ENCODE assay signal across 20 cellular contexts in the genomic region with DNA sequence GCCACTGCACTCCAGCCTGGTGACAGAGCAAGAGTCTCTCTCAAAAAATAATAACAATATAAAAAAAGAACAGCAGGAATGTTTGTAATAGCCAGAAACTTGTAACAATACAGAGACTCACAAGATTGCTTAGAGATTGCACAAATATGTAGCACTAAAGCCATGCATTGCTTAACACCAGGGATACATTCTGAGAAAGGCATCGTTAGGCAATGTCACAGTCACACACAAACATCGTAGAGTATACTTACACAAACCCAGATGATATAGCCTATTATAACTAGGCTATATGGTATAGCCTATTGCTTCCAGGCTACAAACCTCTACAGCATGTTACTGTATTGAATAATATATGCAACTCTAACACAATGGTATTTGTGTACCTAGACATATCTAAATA. TPM values are rescaled to one million over a fixed set of nuclear protein-coding genes. Genes with fewer than 3 reads are reported as not detected.
"Had no signal": no experiment of that assay in that cellular context is flagged by ENCODE, and none has a peak within 500 bp of the region (broad histone marks: within the 10 kb centered on the region; RNA-seq: fewer than 3 reads in every experiment).

No MANE protein-coding gene starts in this region.

- H3K4me3 ChIP-seq: gastroesophageal sphincter, prostate gland, thyroid gland had no signal

- H3K27me3 ChIP-seq: gastroesophageal sphincter, thyroid gland had no signal

- H3K9me3 ChIP-seq: gastroesophageal sphincter, prostate gland, thyroid gland had no signal

- H3K27ac ChIP-seq: gastroesophageal sphincter, prostate gland, thyroid gland had no signal

- H3K4me1 ChIP-seq: gastroesophageal sphincter, prostate gland, thyroid gland had no signal

- DNase-seq: activated CD4-positive, alpha-beta memory T cell treated with anti-CD3 and anti-CD28 coated beads, Interleukin-2, amount 10 ng/mL, durations not matched to agents 7 days and 5 days; activated CD4-positive, alpha-beta T cell treated with anti-CD3 and anti-CD28 coated beads, Interleukin-2, amount 10 ng/mL, durations not matched to agents 24 days and 14 days; activated effector memory CD4-positive, alpha-beta T cell treated with Interleukin-2 at 50 U/mL for 16 hours; activated naive CD4-positive, alpha-beta T cell treated with anti-CD3 and anti-CD28 coated beads for 36 hours; activated naive CD8-positive, alpha-beta T cell treated with anti-CD3 and anti-CD28 coated beads, Interleukin-2, amount 10 ng/mL, durations not matched to agents 7 days and 5 days; activated T-cell treated with anti-CD3 and anti-CD28 coated beads, Interleukin-2, amount 50 U/mL, for 72 hours; amygdala; caudate nucleus; effector memory CD4-positive, alpha-beta T cell; head of caudate nucleus; hypothalamus; left ventricle myocardium superior; mammary epithelial cell; stimulated activated CD4-positive, alpha-beta T cell treated with anti-CD3 and anti-CD28 coated beads, Interleukin-4, amount 100 ng/mL, for 4 hours; substantia nigra; T-helper 17 cell; thyroid gland had no signal

- H3K36me3 ChIP-seq: prostate gland, thyroid gland had no signal

- ATAC-seq: activated T-cell treated with anti-CD3 and anti-CD28 coated beads, Interleukin-2, amount 50 U/mL, for 72 hours; gastroesophageal sphincter; left ventricle myocardium superior; T-helper 17 cell had no signal

RNA-seq across cellular contexts. Expression of a gene that starts 45.6 kb away (rescaled TPM):
- total RNA-seq: activated CD4-positive, alpha-beta memory T cell treated with anti-CD3 and anti-CD28 coated beads, Interleukin-2, amount 10 ng/mL, durations not matched to agents 7 days and 5 days; activated CD4-positive, alpha-beta T cell treated with anti-CD3 and anti-CD28 coated beads, Interleukin-2, amount 10 ng/mL, durations not matched to agents 24 days and 14 days; activated naive CD4-positive, alpha-beta T cell treated with anti-CD3 and anti-CD28 coated beads for 36 hours; activated naive CD8-positive, alpha-beta T cell treated with anti-CD3 and anti-CD28 coated beads, Interleukin-2, amount 10 ng/mL, durations not matched to agents 7 days and 5 days; activated T-cell treated with anti-CD3 and anti-CD28 coated beads, Interleukin-2, amount 50 U/mL, for 72 hours; natural killer cell treated with Interleukin-12 subunit alpha and Interleukin-12 subunit beta and Interleukin-15 and Interleukin-18, amount 100 ng/mL, for 72 hours; T-helper 17 cell had no signal
